In genomic region chr7:150918378-150918777, GRCh38 we compare ENCODE assay signal across 22 cellular contexts. TPM values are rescaled to one million over a fixed set of nuclear protein-coding genes. Genes with fewer than 3 reads are reported as not detected.
A peak's percentile ranks its signal among the peaks of the same experiment; 100 is the strongest.
DNase-seq lines count a peak whose midpoint lies in the region; ATAC-seq and TF ChIP-seq lines count a peak whose summit lies in the region.
"Had no signal": no experiment of that assay in that cellular context is flagged by ENCODE, and none has a peak within 500 bp of the region (broad histone marks: within the 10 kb centered on the region; RNA-seq: fewer than 3 reads in every experiment).

No MANE protein-coding gene starts in this region.

- in situ Hi-C loops in IMR-90 (cut with MboI; ENCODE audit: low sequenced_read_pairs) = no loop called here

- H3K36me3 Mint-ChIP-seq in nephron (ENCODE audit: low read depth) = no peaks in the 10 kb centered on the region
- no peaks in the 10 kb centered on the region for H3K36me3 Mint-ChIP-seq in activated T-helper 17 cell treated with anti-CD3 and anti-CD28 coated beads, Interleukin-2, amount 50 U/mL, for 72 hours (ENCODE audit: low read depth)
- H3K36me3 Mint-ChIP-seq: CD4-positive, CD25-positive, alpha-beta regulatory T cell; CD8-positive, alpha-beta T cell had no signal

- CTCF ChIA-PET in IMR-90 (lab: Yijun Ruan, JAX) = no interaction called here

- peak overlapping the region in 1 of 3 experiments; percentile 29 for H3K4me3 Mint-ChIP-seq in nephron
- no peak overlapping the region for H3K4me3 Mint-ChIP-seq in activated T-helper 17 cell treated with anti-CD3 and anti-CD28 coated beads, Interleukin-2, amount 50 U/mL, for 72 hours
- H3K4me3 Mint-ChIP-seq: B cell; CD4-positive, CD25-positive, alpha-beta regulatory T cell; CD8-positive, alpha-beta T cell; GM23338; H9 had no signal

- POLR2A ChIA-PET in IMR-90 (lab: Charles Lee; ENCODE audit: unreplicated experiment) = no interaction called here

- no peak overlapping the region for H2AK9ac ChIP-seq in IMR-90 (replicated peaks; ENCODE audit: low read depth, low read length, poor library complexity)

- H3K14ac ChIP-seq in IMR-90 (replicated peaks; ENCODE audit: low read depth, low read length) = no peak overlapping the region

- no peaks in the 10 kb centered on the region for H3K9me3 Mint-ChIP-seq in nephron
- no peaks in the 10 kb centered on the region for H3K9me3 Mint-ChIP-seq in activated T-helper 17 cell treated with anti-CD3 and anti-CD28 coated beads, Interleukin-2, amount 50 U/mL, for 72 hours
- H3K9me3 Mint-ChIP-seq: CD4-positive, CD25-positive, alpha-beta regulatory T cell; CD8-positive, alpha-beta T cell; GM23338; H9 had no signal

- H3K27me3 Mint-ChIP-seq in nephron (ENCODE audit: low read depth) = peaks cover 14% of the 10 kb centered on the region
- peaks cover 8% of the 10 kb centered on the region for H3K27me3 Mint-ChIP-seq in activated T-helper 17 cell treated with anti-CD3 and anti-CD28 coated beads, Interleukin-2, amount 50 U/mL, for 72 hours

- H3K23ac ChIP-seq in IMR-90 (ENCODE audit: low read depth, low read length) = no peak overlapping the region

- no peak overlapping the region for H2BK120ac ChIP-seq in IMR-90 (ENCODE audit: low read depth, low read length)

- TF ChIP-seq EP300 in sigmoid colon (IDR thresholded peaks at IDR 0.05) = no peak

- ATAC-seq in IMR-90 (ENCODE audit: low read depth) = no peak
- no peak for ATAC-seq in activated T-helper 17 cell treated with anti-CD3 and anti-CD28 coated beads, Interleukin-2, amount 50 U/mL, for 72 hours (replicated peaks)
- ATAC-seq: CD8-positive, alpha-beta T cell; GM23338; HCT116 had no signal

- no peaks in the 10 kb centered on the region for H3K79me1 ChIP-seq in IMR-90 (ENCODE audit: low read depth in 1 of 2, low read length in 2 of 2)

- intact Hi-C loops in IMR-90 (cut with micrococcal nuclease) (no loop called here), sigmoid colon (cut with DNase I) (no loop called here), dorsolateral prefrontal cortex (cut with DNase I) (no loop called here)

- H4K8ac ChIP-seq in IMR-90 (ENCODE audit: low read depth in 2 of 2, low read length in 2 of 2) = no peak overlapping the region

- H3K27me3 ChIP-seq in IMR-90 (ENCODE audit: control insufficient read depth, insufficient read depth, low read length) (peaks cover 24% of the 10 kb centered on the region), endocrine pancreas (ENCODE audit: control insufficient read depth, insufficient read depth, low read length) (no peaks in the 10 kb centered on the region), sigmoid colon (no peaks in the 10 kb centered on the region), dorsolateral prefrontal cortex (peaks cover 0 to 26% (median 4%) of the 10 kb centered on the region in 45 donors)
- H3K27me3 ChIP-seq: BLaER1 had no signal

- H2BK20ac ChIP-seq in IMR-90 (ENCODE audit: low read depth, low read length) = no peak overlapping the region

- H4K91ac ChIP-seq in IMR-90 (ENCODE audit: insufficient read depth, low read depth, low read length) = no peak overlapping the region

- WGBS in IMR-90 (ENCODE audit: extremely low coverage in 2 of 2, insufficient read length in 1 of 2), 2 experiments = no CpG with 5 or more reads among the region's 6 CpGs
- 91 to 95% methylated on average over 6 of the region's 6 CpGs for WGBS in sigmoid colon, 2 donors

- BruUV-seq in IMR-90 (replicated peaks; lab: Mats Ljungman, UMichigan) = no TSS peak

- H3K27ac ChIP-seq in IMR-90 (ENCODE audit: insufficient read depth, low read length) (no peak overlapping the region), sigmoid colon (peak overlapping the region in 3 of 4 donors; percentile 42 to 60 (median 47)), dorsolateral prefrontal cortex (no peak overlapping the region), coronary artery (no peak overlapping the region)
- H3K27ac ChIP-seq: 22Rv1, BLaER1, C4-2B had no signal

- peaks cover 16% of the 10 kb centered on the region for H3K4me1 Mint-ChIP-seq in nephron
- peaks cover 4% of the 10 kb centered on the region for H3K4me1 Mint-ChIP-seq in activated T-helper 17 cell treated with anti-CD3 and anti-CD28 coated beads, Interleukin-2, amount 50 U/mL, for 72 hours
- H3K4me1 Mint-ChIP-seq: B cell, GM23338, H9 had no signal

- DNase-seq in IMR-90 (no peak), sigmoid colon (no peak), dorsolateral prefrontal cortex (no peak), NCI-H1105 treated with DMSO at 0.1 percent for 48 hours (lab: John Stamatoyannopoulos, UW) (no peak), coronary artery (ENCODE audit: low spot score) (no peak)
- DNase-seq: Caco-2; CD4-positive, CD25-positive, alpha-beta regulatory T cell; CD8-positive, alpha-beta T cell; DMS 273 treated with DMSO at 0.1 percent for 48 hours; DMS53; DMS79 treated with DMSO at 0.1 percent for 48 hours; GF-D8; H9 had no signal

- H3K9me3 ChIP-seq in IMR-90 (ENCODE audit: control insufficient read depth, insufficient read depth, low read length) = no peaks in the 10 kb centered on the region
- H3K9me3 ChIP-seq in endocrine pancreas (ENCODE audit: control insufficient read depth, low read length) = no peaks in the 10 kb centered on the region
- no peaks in the 10 kb centered on the region for H3K9me3 ChIP-seq in sigmoid colon
- H3K9me3 ChIP-seq: BLaER1, Caco-2 had no signal

- H3K4me2 ChIP-seq in IMR-90 (ENCODE audit: low read depth, low read length) = peak overlapping the region; percentile 54; the same call in 1 of the 2 replicates
- H3K4me2 ChIP-seq: BLaER1, GM23338 had no signal

- no peak for TF ChIP-seq RAD21 in IMR-90 (IDR thresholded peaks at IDR 0.05; ENCODE audit: low read length)

- no peak for TF ChIP-seq POLR2A in IMR-90 (IDR thresholded peaks at IDR 0.05; ENCODE audit: low read depth, low read length)
- no peak for TF ChIP-seq POLR2A in sigmoid colon (IDR thresholded peaks at IDR 0.05)

- TF ChIP-seq CTCF in IMR-90 (conservative IDR thresholded peaks at IDR 0.05; ENCODE audit: low read depth, low read length) = no peak
- TF ChIP-seq CTCF in nephron (IDR thresholded peaks at IDR 0.05; ENCODE audit: unreplicated experiment in 3 of 3) = no peak
- TF ChIP-seq CTCF in sigmoid colon (IDR thresholded peaks at IDR 0.05) = no peak
- TF ChIP-seq CTCF in dorsolateral prefrontal cortex (IDR thresholded peaks at IDR 0.05 in 54 of 56, conservative IDR thresholded peaks at IDR 0.05 in 2 of 56; ENCODE audit: low read depth in 1 of 56, partially characterized antibody in 56 of 56) = no peak
- no peak for TF ChIP-seq CTCF in coronary artery (IDR thresholded peaks at IDR 0.05)

- H3K4ac ChIP-seq in IMR-90 (ENCODE audit: low read depth, low read length) = no peak overlapping the region

- no peak overlapping the region for H2AK5ac ChIP-seq in IMR-90 (ENCODE audit: low read depth, low read length)

- H3K9me1 ChIP-seq in IMR-90 (ENCODE audit: insufficient read depth, low read length) = no peaks in the 10 kb centered on the region

- no peak overlapping the region for H2BK15ac ChIP-seq in IMR-90 (ENCODE audit: low read depth, low read length)

- H3K4me3 ChIP-seq in IMR-90 (ENCODE audit: insufficient read depth, low read depth, low read length) (no peak overlapping the region), endocrine pancreas (ENCODE audit: control insufficient read depth, insufficient read depth, low read length) (peak overlapping the region; percentile 1), sigmoid colon (peak overlapping the region in 1 of 4 donors; percentile 1), dorsolateral prefrontal cortex (no peak overlapping the region), coronary artery (no peak overlapping the region)
- H3K4me3 ChIP-seq: BLaER1, GM23338 had no signal

- no peaks in the 10 kb centered on the region for H4K20me1 ChIP-seq in IMR-90 (ENCODE audit: insufficient read depth, low read length)
- H4K20me1 ChIP-seq: BLaER1 had no signal

- no peak overlapping the region for H2AFZ ChIP-seq in IMR-90 (replicated peaks; ENCODE audit: low read length, poor library complexity)
- H2AFZ ChIP-seq: GM23338 had no signal

- H3K36me3 ChIP-seq in IMR-90 (ENCODE audit: control insufficient read depth, insufficient read depth, low read length) (no peaks in the 10 kb centered on the region), endocrine pancreas (ENCODE audit: control insufficient read depth, insufficient read depth, low read length) (no peaks in the 10 kb centered on the region), sigmoid colon (no peaks in the 10 kb centered on the region)
- H3K36me3 ChIP-seq: BLaER1 had no signal

- no peak overlapping the region for H4K5ac ChIP-seq in IMR-90 (ENCODE audit: low read depth, low read length)

- H3K56ac ChIP-seq in IMR-90 (ENCODE audit: extremely low read depth, insufficient read depth, low read length) = no peak overlapping the region

- no peak overlapping the region for H3K18ac ChIP-seq in IMR-90 (ENCODE audit: low read depth, low read length)

- peak overlapping the region; percentile 29 to 73 (median 42) for H3K27ac Mint-ChIP-seq in nephron
- H3K27ac Mint-ChIP-seq in activated T-helper 17 cell treated with anti-CD3 and anti-CD28 coated beads, Interleukin-2, amount 50 U/mL, for 72 hours = no peak overlapping the region
- H3K27ac Mint-ChIP-seq: B cell; CD4-positive, CD25-positive, alpha-beta regulatory T cell; CD8-positive, alpha-beta T cell; GM23338; H9 had no signal

- H3K9ac ChIP-seq in IMR-90 (ENCODE audit: low read depth, low read length) (no peak overlapping the region), endocrine pancreas (ENCODE audit: control insufficient read depth, insufficient read depth, low read length) (no peak overlapping the region)
- H3K9ac ChIP-seq: BLaER1 had no signal

- H3K4me1 ChIP-seq in IMR-90 (ENCODE audit: control insufficient read depth, insufficient read depth, low read length) (no peaks in the 10 kb centered on the region), endocrine pancreas (ENCODE audit: control insufficient read depth, insufficient read depth, low read length) (no peaks in the 10 kb centered on the region), sigmoid colon (peaks cover 0 to 41% (median 35%) of the 10 kb centered on the region in 4 donors)
- H3K4me1 ChIP-seq: Caco-2 had no signal

- dilution Hi-C loops in IMR-90 (cut with HindIII; ENCODE audit: low sequenced_read_pairs, unreplicated experiment) = no loop called here

- H2BK5ac ChIP-seq in IMR-90 (ENCODE audit: low read depth, low read length, poor library complexity, severe bottlenecking) = no peak overlapping the region

TF ChIP-seq in IMR-90, 13 proteins besides CTCF, POLR2A, EP300 and RAD21 (continues in another document):
- TF ChIP-seq CEBPB (IDR thresholded peaks at IDR 0.05; ENCODE audit: low read depth, low read length) (no peak), RCOR1 (IDR thresholded peaks at IDR 0.05; ENCODE audit: insufficient replicate concordance, low read length) (no peak), MXI1 (IDR thresholded peaks at IDR 0.05; ENCODE audit: borderline replicate concordance, low read depth, low read length) (no peak)

RNA-seq across cellular contexts. Expression of gene KCNH2, which starts 59.7 kb away (rescaled TPM):
- total RNA-seq in IMR-90 (2012; rRNA removed) (0.56 and 0.90 TPM in 2 replicates), sigmoid colon (100 to 1,000 TPM in 1 of 4 donors, 10 to 100 TPM in 3; 40.6 to 107 (median 85.2) TPM), dorsolateral prefrontal cortex (10 to 100 TPM in 118 of 120 experiments, 1 to 10 TPM in 2; 7.8 to 27.9 (median 19.3) TPM)
- polyA plus RNA-seq in IMR-90 (2012; rRNA removed) (1.6 and 2.1 TPM in 2 replicates), sigmoid colon (1 to 10 TPM in 2 of 3 donors, under 1 TPM in 1; 0.46 to 7.3 (median 1.2) TPM)
- polyA plus RNA-seq in IMR-90 (2012; cell fraction: cytosol; rRNA removed) = 0.74 and 2.5 TPM in 2 replicates
- 1.2 and 2.0 TPM in 2 replicates for polyA plus RNA-seq in IMR-90 (2012; cell fraction: nucleus; rRNA removed; ENCODE audit: low replicate concordance)
- total RNA-seq in activated T-helper 17 cell treated with anti-CD3 and anti-CD28 coated beads, Interleukin-2, amount 50 U/mL, for 72 hours = under 1 TPM; 0.32 to 0.77 TPM

Comparison
In these comparisons a context has a peak if more than half of its experiments do, and no peak if none do; other contexts are left out.
1. H3K27ac ChIP-seq: peak in sigmoid colon (3 of 4); none in IMR-90 (single experiment), dorsolateral prefrontal cortex (0 of 59) and coronary artery (0 of 2).